1 cellular context compared by ENCODE assay signal in genomic region chr5:135490245-135491037, GRCh38.
TF ChIP-seq lines count a peak whose summit lies in the region.

No MANE protein-coding gene starts in this region.

TF ChIP-seq in K562, 482 proteins besides CTCF, POLR2A, EP300 and RAD21 (continued from another document):
- TF ChIP-seq ZBTB33 (CRISPR knock-in tag; IDR thresholded peaks at IDR 0.05) (peak; percentile 51; the same call in 1 of the 2 replicates), CBFA2T3 (IDR thresholded peaks at IDR 0.05) (no peak), ZBTB5 (IDR thresholded peaks at IDR 0.05) (no peak), ZNF354B (CRISPR knock-in tag; IDR thresholded peaks at IDR 0.05) (no peak), SRF (CRISPR knock-in tag; IDR thresholded peaks at IDR 0.05) (no peak), MEF2D (tag; conservative IDR thresholded peaks at IDR 0.05; ENCODE audit: low read depth) (no peak), THRB (CRISPR knock-in tag; conservative IDR thresholded peaks at IDR 0.05) (no peak)
